ENCODE assay signal across 11 cellular contexts in the genomic region with DNA sequence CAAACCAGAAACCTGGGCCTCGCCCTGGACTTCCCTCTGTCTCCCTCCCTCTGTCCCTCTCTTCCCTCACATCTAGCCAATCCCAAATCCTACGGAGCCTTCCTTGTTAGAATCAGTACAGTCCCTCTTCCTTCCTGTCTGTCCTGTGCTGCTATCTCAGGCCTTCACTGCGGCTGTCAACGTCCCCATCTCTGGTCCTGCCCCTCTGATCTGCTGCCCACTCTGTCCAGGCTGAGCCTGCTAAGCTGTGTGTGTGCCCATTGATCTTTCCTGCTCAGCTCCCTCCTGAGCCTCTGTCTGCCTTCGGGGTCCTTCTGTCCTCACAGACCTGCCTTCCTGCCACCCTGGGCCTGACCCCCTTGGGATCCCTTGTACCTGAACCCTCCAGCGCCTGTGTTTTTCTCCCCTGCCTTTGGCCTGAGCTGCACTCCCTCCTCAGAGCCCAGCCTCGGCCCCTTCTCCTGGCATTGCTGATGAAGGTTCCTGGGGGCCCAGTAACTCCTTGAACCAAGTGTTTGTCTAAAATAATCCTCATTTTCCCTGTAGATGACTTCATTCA.
"Had no signal": no experiment of that assay in that cellular context is flagged by ENCODE, and none has a peak within 500 bp of the region (broad histone marks: within the 10 kb centered on the region; RNA-seq: fewer than 3 reads in every experiment).

No MANE protein-coding gene starts in this region.

- H3K4me3 Mint-ChIP-seq: activated T-cell treated with anti-CD3 and anti-CD28 coated beads, Interleukin-2, amount 50 U/mL, for 4 hours had no signal

- DNase-seq: activated CD4-positive, alpha-beta T cell treated with anti-CD3 and anti-CD28 coated beads for 1 hour; activated gamma-delta T cell; activated T-cell treated with anti-CD3 and anti-CD28 coated beads, Interleukin-2, amount 50 U/mL, for 4 hours; caudate nucleus; effector CD8-positive, alpha-beta T cell; heart right ventricle; mammary epithelial cell; ovary; stimulated activated CD4-positive, alpha-beta T cell treated with anti-CD3 and anti-CD28 coated beads, Interleukin-12 subunit alpha, Interleukin-12 subunit beta, amount 100 ng/mL, for 4 hours; stimulated activated naive CD4-positive, alpha-beta T cell treated with Interleukin-2 at 50 U/mL for 16 hours had no signal

- ATAC-seq: activated T-cell treated with anti-CD3 and anti-CD28 coated beads, Interleukin-2, amount 50 U/mL, for 4 hours; left lobe of liver had no signal
